ENCODE assay signal across 16 cellular contexts in genomic region chr10:33102071-33102470, GRCh38.
"Had no signal": no experiment of that assay in that cellular context is flagged by ENCODE, and none has a peak within 500 bp of the region (broad histone marks: within the 10 kb centered on the region; RNA-seq: fewer than 3 reads in every experiment).

No MANE protein-coding gene starts in this region.

- H3K4me3 ChIP-seq: esophagus squamous epithelium, neural progenitor cell, ovary, testis, upper lobe of right lung had no signal

- H3K4me3 Mint-ChIP-seq: neural progenitor cell had no signal

- H3K4me1 Mint-ChIP-seq: neural progenitor cell had no signal

- H3K27ac ChIP-seq: esophagus squamous epithelium, neural progenitor cell, ovary, testis, upper lobe of right lung, VCaP had no signal

- H3K27ac Mint-ChIP-seq: neural progenitor cell had no signal

- H3K36me3 Mint-ChIP-seq: activated naive CD4-positive, alpha-beta T cell treated with anti-CD3 and anti-CD28 coated beads, Interleukin-2, amount 50 U/mL, for 24 hours; neural progenitor cell had no signal

- ATAC-seq: foreskin keratinocyte, left lobe of liver, upper lobe of right lung had no signal

- H3K27me3 Mint-ChIP-seq: activated naive CD4-positive, alpha-beta T cell treated with anti-CD3 and anti-CD28 coated beads, Interleukin-2, amount 50 U/mL, for 24 hours had no signal

- DNase-seq: anterior cingulate cortex; esophagus squamous epithelium; foreskin keratinocyte; head of caudate nucleus; mammary epithelial cell; ovary; stimulated activated CD4-positive, alpha-beta T cell treated with anti-CD3 and anti-CD28 coated beads, Interleukin-2, amount 100 ng/mL, for 48 hours; stimulated activated CD8-positive, alpha-beta memory T cell treated with anti-CD3 and anti-CD28 coated beads, Interleukin-4, amount 100 ng/mL, for 48 hours; stimulated activated naive CD8-positive, alpha-beta T cell treated with anti-CD3 and anti-CD28 coated beads, Interleukin-15, amount 100 ng/mL, for 72 hours; T1000; testis; upper lobe of right lung had no signal

- H3K27me3 ChIP-seq: esophagus squamous epithelium, foreskin keratinocyte, neural progenitor cell, ovary, testis, upper lobe of right lung had no signal
